Comparison of ENCODE assay signal across 15 cellular contexts in the genomic region with DNA sequence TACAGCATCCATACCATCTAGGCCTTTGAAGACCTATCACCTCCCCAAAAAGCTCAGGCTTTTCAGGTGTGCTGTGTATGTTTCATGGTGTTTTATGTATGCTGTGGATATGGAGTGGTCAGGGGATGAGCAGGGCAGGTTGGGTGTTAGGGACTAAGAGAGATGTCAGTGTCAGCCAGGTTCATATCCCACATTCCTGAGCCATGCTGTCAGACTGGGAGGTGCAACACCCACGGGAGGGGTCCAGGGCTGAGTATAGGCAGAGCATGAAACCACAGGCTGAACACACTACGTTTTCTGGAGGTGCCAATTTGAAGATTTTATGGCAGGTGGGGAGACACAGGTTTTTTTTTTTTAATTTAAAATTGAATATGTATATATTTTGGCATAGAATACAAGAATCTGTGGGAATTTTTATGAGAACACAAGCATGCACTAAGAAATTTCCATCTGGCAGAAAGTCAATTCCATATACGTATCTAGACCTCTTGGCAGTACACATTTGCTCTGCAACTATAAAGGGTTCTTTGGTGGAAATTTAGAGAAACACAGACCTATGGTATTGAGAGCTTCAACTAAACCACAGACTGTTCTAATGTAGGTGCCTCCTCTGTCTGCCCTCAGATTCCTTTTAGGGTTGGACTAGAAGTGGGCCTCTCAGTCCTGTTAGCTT.
A peak's percentile ranks its signal among the peaks of the same experiment; 100 is the strongest.
DNase-seq lines count a peak whose midpoint lies in the region; ATAC-seq, FAIRE-seq and TF ChIP-seq lines count a peak whose summit lies in the region.
"Had no signal": no experiment of that assay in that cellular context is flagged by ENCODE, and none has a peak within 500 bp of the region (broad histone marks: within the 10 kb centered on the region; RNA-seq: fewer than 3 reads in every experiment).

No MANE protein-coding gene starts in this region.

- intact Hi-C loops in upper lobe of right lung (cut with DNase I): no loop called here

- no peaks in the 10 kb centered on the region for H3K9me3 ChIP-seq in astrocyte (ENCODE audit: insufficient read depth, low read depth, low read length)
- H3K9me3 ChIP-seq in keratinocyte (ENCODE audit: control insufficient read depth, low read depth, low read length): no peaks in the 10 kb centered on the region
- H3K9me3 ChIP-seq in upper lobe of right lung: no peaks in the 10 kb centered on the region
- no peaks in the 10 kb centered on the region; the same call in 1 of the 2 replicates for H3K9me3 ChIP-seq in SJCRH30 (replicated peaks)

- no peaks in the 10 kb centered on the region for H3K27me3 ChIP-seq in astrocyte (ENCODE audit: insufficient read depth, low read length)
- no peaks in the 10 kb centered on the region for H3K27me3 ChIP-seq in keratinocyte (ENCODE audit: control insufficient read depth, extremely low read depth, insufficient read depth, low read length)
- H3K27me3 ChIP-seq in upper lobe of right lung: no peaks in the 10 kb centered on the region
- H3K27me3 ChIP-seq in SJCRH30: no peaks in the 10 kb centered on the region

- no peak overlapping the region for H3K4me3 Mint-ChIP-seq in astrocyte (ENCODE audit: unreplicated experiment)
- H3K4me3 Mint-ChIP-seq: activated T-helper 17 cell treated with anti-CD3 and anti-CD28 coated beads, Interleukin-2, amount 50 U/mL, for 72 hours; T-helper 17 cell had no signal

- H3K4me1 Mint-ChIP-seq in astrocyte (ENCODE audit: low read depth, unreplicated experiment): peaks cover 30% of the 10 kb centered on the region

- H3K4me2 ChIP-seq in astrocyte (ENCODE audit: low read length) (no peak overlapping the region), keratinocyte (ENCODE audit: control insufficient read depth, extremely low read depth, insufficient read depth, low read depth, low read length) (peak overlapping the region; percentile 12)

- H3K9me3 Mint-ChIP-seq in astrocyte (ENCODE audit: unreplicated experiment): peaks cover 4% of the 10 kb centered on the region
- H3K9me3 Mint-ChIP-seq: activated T-helper 17 cell treated with anti-CD3 and anti-CD28 coated beads, Interleukin-2, amount 50 U/mL, for 72 hours had no signal

- no peak for FAIRE-seq in astrocyte (lab: Jason Lieb, UNC)
- peak; percentile 84 for FAIRE-seq in keratinocyte (lab: Jason Lieb, UNC)
- FAIRE-seq: frontal cortex had no signal

- H2AFZ ChIP-seq in astrocyte (ENCODE audit: low read depth, low read length) (no peak overlapping the region), keratinocyte (ENCODE audit: control insufficient read depth, low read length) (no peak overlapping the region)

- no peaks in the 10 kb centered on the region for H3K36me3 Mint-ChIP-seq in astrocyte (ENCODE audit: low read depth, unreplicated experiment)

- no peak overlapping the region for H3K4me3 ChIP-seq in astrocyte (ENCODE audit: insufficient read depth, low read depth, low read length)
- H3K4me3 ChIP-seq in keratinocyte (ENCODE audit: control insufficient read depth in 2 of 3, extremely low read depth in 1 of 3, insufficient read depth in 2 of 3, low read depth in 1 of 3, low read length in 3 of 3): no peak overlapping the region
- H3K4me3 ChIP-seq in upper lobe of right lung: no peak overlapping the region
- no peak overlapping the region for H3K4me3 ChIP-seq in SJCRH30
- H3K4me3 ChIP-seq: skin epidermis had no signal

- H3K27ac Mint-ChIP-seq in astrocyte (ENCODE audit: unreplicated experiment): peak overlapping the region; percentile 64
- H3K27ac Mint-ChIP-seq: activated T-helper 17 cell treated with anti-CD3 and anti-CD28 coated beads, Interleukin-2, amount 50 U/mL, for 72 hours; T-helper 17 cell had no signal

- peak; percentile 68 for ATAC-seq in upper lobe of right lung
- no peak for ATAC-seq in HG03520 (IDR thresholded peaks at IDR 0.05; ENCODE audit: unreplicated experiment)
- ATAC-seq: activated T-helper 17 cell treated with anti-CD3 and anti-CD28 coated beads, Interleukin-2, amount 50 U/mL, for 72 hours; T-helper 17 cell had no signal

- dilution Hi-C loops in keratinocyte (cut with MboI; ENCODE audit: extremely low pct_ligation_motif_present, low sequenced_read_pairs): no loop called here

- DNase-seq in HT-29 (ENCODE audit: low spot score) (peak; percentile 88), astrocyte (ENCODE audit: low read depth) (peak; percentile 35), keratinocyte (ENCODE audit: low read depth, low spot score) (no peak), upper lobe of right lung (no peak), SJCRH30 (no peak), inferior parietal cortex (ENCODE audit: extremely low spot score) (no peak)
- DNase-seq: activated CD4-positive, alpha-beta T cell treated with anti-CD3 and anti-CD28 coated beads for 4 hours; aorta; left cardiac atrium; MV-4-11; T-helper 17 cell had no signal

- no peak overlapping the region for H3K9ac ChIP-seq in astrocyte (ENCODE audit: low read length)
- no peak overlapping the region for H3K9ac ChIP-seq in keratinocyte (ENCODE audit: control insufficient read depth, extremely low read depth, insufficient read depth, low read length)

- no peak overlapping the region for H3K27ac ChIP-seq in astrocyte (ENCODE audit: low read depth, low read length)
- no peak overlapping the region for H3K27ac ChIP-seq in keratinocyte (ENCODE audit: control insufficient read depth, insufficient read depth, low read length)
- no peak overlapping the region for H3K27ac ChIP-seq in upper lobe of right lung
- H3K27ac ChIP-seq in SJCRH30: no peak overlapping the region

- H3K79me2 ChIP-seq in astrocyte (ENCODE audit: insufficient read depth, low read length) (no peaks in the 10 kb centered on the region), keratinocyte (ENCODE audit: control insufficient read depth, insufficient read depth, low read length) (no peaks in the 10 kb centered on the region)

- no peaks in the 10 kb centered on the region for H3K27me3 Mint-ChIP-seq in astrocyte (ENCODE audit: low read depth, unreplicated experiment)
- H3K27me3 Mint-ChIP-seq: activated T-helper 17 cell treated with anti-CD3 and anti-CD28 coated beads, Interleukin-2, amount 50 U/mL, for 72 hours had no signal

- H3K36me3 ChIP-seq in astrocyte (ENCODE audit: insufficient read depth, low read length): no peaks in the 10 kb centered on the region
- H3K36me3 ChIP-seq in keratinocyte (ENCODE audit: control insufficient read depth in 2 of 2, extremely low read depth in 1 of 2, insufficient read depth in 2 of 2, low read length in 2 of 2): no peaks in the 10 kb centered on the region
- H3K36me3 ChIP-seq in upper lobe of right lung: no peaks in the 10 kb centered on the region
- H3K36me3 ChIP-seq in SJCRH30: no peaks in the 10 kb centered on the region

- H3K4me1 ChIP-seq in astrocyte (ENCODE audit: insufficient read depth, low read length): peaks cover 18% of the 10 kb centered on the region
- H3K4me1 ChIP-seq in keratinocyte (ENCODE audit: control insufficient read depth, extremely low read depth, insufficient read depth, low read length): peaks cover 33% of the 10 kb centered on the region
- H3K4me1 ChIP-seq in upper lobe of right lung: no peaks in the 10 kb centered on the region
- H3K4me1 ChIP-seq in SJCRH30: peaks cover 13% of the 10 kb centered on the region

- H3K9me1 ChIP-seq in keratinocyte (ENCODE audit: control insufficient read depth, extremely low read depth, insufficient read depth, low read length): no peaks in the 10 kb centered on the region

- H4K20me1 ChIP-seq in astrocyte (ENCODE audit: insufficient read depth, low read length) (no peaks in the 10 kb centered on the region), keratinocyte (ENCODE audit: control insufficient read depth, extremely low read depth, insufficient read depth, low read length) (no peaks in the 10 kb centered on the region)

- TF ChIP-seq CTCF in astrocyte (IDR thresholded peaks at IDR 0.05; ENCODE audit: insufficient read depth, low read depth, low read length) (no peak), keratinocyte (optimal IDR thresholded peaks at IDR 0.05 in 1 of 3, IDR thresholded peaks at IDR 0.05 in 1 of 3, conservative IDR thresholded peaks at IDR 0.05 in 1 of 3; ENCODE audit: extremely low read depth in 1 of 3, insufficient read depth in 2 of 3, low read length in 3 of 3) (no peak), upper lobe of right lung (IDR thresholded peaks at IDR 0.05) (no peak)

Comparison
In these comparisons a context has a peak if more than half of its experiments do, and no peak if none do; other contexts are left out.
1. DNase-seq: peak in HT-29 (single experiment) and astrocyte (single experiment); none in keratinocyte (single experiment), upper lobe of right lung (single experiment), SJCRH30 (0 of 2) and inferior parietal cortex (single experiment).